ENCODE assay signal across 22 cellular contexts in the genomic region with DNA sequence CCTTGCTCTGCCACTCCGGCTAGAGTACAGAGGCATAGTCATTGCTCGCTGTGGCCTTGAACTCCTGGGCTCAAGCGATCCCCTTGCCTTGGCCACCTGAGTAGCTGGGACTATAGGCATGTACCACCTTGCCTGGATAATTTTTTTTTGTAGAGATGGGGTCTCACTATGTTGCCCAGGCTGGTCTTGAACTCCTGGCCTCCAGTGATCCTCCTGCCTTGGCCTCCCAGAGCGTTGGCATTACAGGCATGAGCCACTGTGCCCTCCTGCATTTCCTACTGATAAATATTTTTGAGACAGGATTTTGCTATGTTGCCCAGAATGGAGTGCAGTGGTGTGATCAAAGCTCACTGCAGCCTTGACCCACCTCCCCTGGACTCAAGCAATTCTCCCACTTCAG. TPM values are rescaled to one million over a fixed set of nuclear protein-coding genes. Genes with fewer than 3 reads are reported as not detected.
"Had no signal": no experiment of that assay in that cellular context is flagged by ENCODE, and none has a peak within 500 bp of the region (broad histone marks: within the 10 kb centered on the region; RNA-seq: fewer than 3 reads in every experiment).

No MANE protein-coding gene starts in this region.

- H3K27ac Mint-ChIP-seq: activated CD4-positive, alpha-beta T cell treated with anti-CD3 and anti-CD28 coated beads, Interleukin-2, amount 10 ng/mL, durations not matched to agents 24 days and 14 days; activated naive CD8-positive, alpha-beta T cell treated with anti-CD3 and anti-CD28 coated beads, Interleukin-2, amount 10 ng/mL, durations not matched to agents 7 days and 5 days; mesothelial cell of epicardium had no signal

- ATAC-seq: effector memory CD8-positive, alpha-beta T cell had no signal

- H3K9me3 Mint-ChIP-seq: activated CD4-positive, alpha-beta T cell treated with anti-CD3 and anti-CD28 coated beads, Interleukin-2, amount 10 ng/mL, durations not matched to agents 24 days and 14 days; activated naive CD8-positive, alpha-beta T cell treated with anti-CD3 and anti-CD28 coated beads, Interleukin-2, amount 10 ng/mL, durations not matched to agents 7 days and 5 days; effector memory CD8-positive, alpha-beta T cell; mesothelial cell of epicardium; stimulated activated naive CD8-positive, alpha-beta T cell treated with anti-CD3 and anti-CD28 coated beads, Interleukin-15, Interleukin-2, amounts not matched to agents 100 ng/mL and 50 ng/mL, for 24 hours had no signal

- H3K4me1 Mint-ChIP-seq: mesothelial cell of epicardium had no signal

- H3K4me3 ChIP-seq: ascending aorta, breast epithelium, lung, prostate gland, smooth muscle cell, testis, vagina had no signal

- H3K27ac ChIP-seq: ascending aorta, breast epithelium, testis, vagina had no signal

- H3K4me3 Mint-ChIP-seq: activated CD4-positive, alpha-beta T cell treated with anti-CD3 and anti-CD28 coated beads, Interleukin-2, amount 10 ng/mL, durations not matched to agents 24 days and 14 days; activated naive CD8-positive, alpha-beta T cell treated with anti-CD3 and anti-CD28 coated beads, Interleukin-2, amount 10 ng/mL, durations not matched to agents 7 days and 5 days; effector memory CD8-positive, alpha-beta T cell; mesothelial cell of epicardium; stimulated activated naive CD8-positive, alpha-beta T cell treated with anti-CD3 and anti-CD28 coated beads, Interleukin-15, Interleukin-2, amounts not matched to agents 100 ng/mL and 50 ng/mL, for 24 hours had no signal

- H3K27me3 ChIP-seq: ascending aorta, breast epithelium, testis, vagina had no signal

- H3K9me3 ChIP-seq: ascending aorta, breast epithelium, prostate gland, testis, vagina had no signal

- DNase-seq: activated CD4-positive, alpha-beta T cell treated with anti-CD3 and anti-CD28 coated beads, Interleukin-2, amount 10 ng/mL, durations not matched to agents 24 days and 14 days; activated CD4-positive, CD25-positive, alpha-beta regulatory T cell; activated naive CD8-positive, alpha-beta T cell treated with anti-CD3 and anti-CD28 coated beads, Interleukin-2, amount 10 ng/mL, durations not matched to agents 7 days and 5 days; activated T-cell treated with anti-CD3 and anti-CD28 coated beads, Interleukin-2, amount 50 U/mL, for 1 hour; cerebellar nuclear complex; effector memory CD8-positive, alpha-beta T cell; foreskin melanocyte; kidney glomerular epithelial cell; right cardiac atrium; testis had no signal

- H3K27me3 Mint-ChIP-seq: activated CD4-positive, alpha-beta T cell treated with anti-CD3 and anti-CD28 coated beads, Interleukin-2, amount 10 ng/mL, durations not matched to agents 24 days and 14 days; activated naive CD8-positive, alpha-beta T cell treated with anti-CD3 and anti-CD28 coated beads, Interleukin-2, amount 10 ng/mL, durations not matched to agents 7 days and 5 days; effector memory CD8-positive, alpha-beta T cell; stimulated activated naive CD8-positive, alpha-beta T cell treated with anti-CD3 and anti-CD28 coated beads, Interleukin-15, Interleukin-2, amounts not matched to agents 100 ng/mL and 50 ng/mL, for 24 hours had no signal

- H3K4me1 ChIP-seq: ascending aorta, breast epithelium, prostate gland, testis had no signal

- H3K4me2 ChIP-seq: smooth muscle cell had no signal

RNA-seq across cellular contexts. Expression of a gene that starts 28.9 kb away (rescaled TPM):
- total RNA-seq: fibroblast of lung had no signal

RNA-seq across cellular contexts. Expression of a gene that starts 36.5 kb away (rescaled TPM):
- total RNA-seq: activated CD4-positive, alpha-beta T cell treated with anti-CD3 and anti-CD28 coated beads, Interleukin-2, amount 10 ng/mL, durations not matched to agents 24 days and 14 days; activated CD8-positive, alpha-beta memory T cell treated with anti-CD3 and anti-CD28 coated beads for 36 hours; activated naive CD8-positive, alpha-beta T cell treated with anti-CD3 and anti-CD28 coated beads, Interleukin-2, amount 10 ng/mL, durations not matched to agents 7 days and 5 days; ascending aorta; breast epithelium; fibroblast of lung; lung; mesothelial cell of epicardium; omental fat pad; prostate gland; right cardiac atrium; smooth muscle cell; T-helper 2 cell treated with Interferon-gamma antibody and Interleukin-4, amounts not matched to agents 100 ng/mL and 5 ng/mL, for 36 hours; testis; vagina had no signal
